Comparison of ENCODE assay signal across 1 cellular context in the genomic region with DNA sequence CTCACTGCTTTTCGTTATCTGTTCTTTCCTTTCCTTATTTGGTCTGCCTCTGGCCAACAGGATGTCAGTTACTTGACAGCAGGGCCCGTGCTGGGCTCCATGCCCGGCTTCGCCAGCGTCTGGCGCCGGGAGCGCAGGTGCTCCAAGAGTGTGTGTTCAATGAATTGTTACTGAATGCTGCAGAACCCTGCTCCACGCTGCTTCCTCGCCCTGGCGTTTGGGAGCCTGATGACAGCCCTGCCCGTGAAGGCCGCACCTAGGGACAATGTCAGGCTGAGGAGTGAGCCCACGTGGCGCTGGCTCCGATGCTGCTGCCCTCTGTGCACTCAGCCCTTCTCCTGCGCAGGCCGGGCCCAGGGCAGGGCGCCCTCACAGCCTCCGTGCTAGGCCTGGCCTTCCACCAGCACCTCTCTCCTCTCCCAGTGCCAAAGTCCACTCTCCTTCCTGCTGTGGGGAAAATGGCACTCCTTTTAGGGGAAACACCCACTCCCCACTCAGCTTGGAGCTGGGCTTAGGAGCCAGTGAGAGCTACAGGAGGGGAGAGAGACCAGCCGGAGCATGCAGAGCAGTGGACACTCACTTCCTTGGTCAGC.
TF ChIP-seq lines count a peak whose summit lies in the region.

No MANE protein-coding gene starts in this region.

TF ChIP-seq in HepG2, 621 proteins besides CTCF, POLR2A, EP300 and RAD21 (continued from another document and continues in another):
- TF ChIP-seq ZBTB40 (IDR thresholded peaks at IDR 0.05) (no peak), ZBTB40 (CRISPR knock-in tag; IDR thresholded peaks at IDR 0.05) (no peak), TOPORS (CRISPR knock-in tag; IDR thresholded peaks at IDR 0.05) (no peak), MAFF (IDR thresholded peaks at IDR 0.05; ENCODE audit: low read depth, low read length) (no peak), ATF6 (CRISPR knock-in tag; conservative IDR thresholded peaks at IDR 0.05) (no peak), NKX3-1 (CRISPR knock-in tag; IDR thresholded peaks at IDR 0.05) (no peak), CBFB (CRISPR knock-in tag; IDR thresholded peaks at IDR 0.05) (0 out of 2 replicates have a peak, but pooled peaks have one; percentile 47), MTF2 (CRISPR knock-in tag; IDR thresholded peaks at IDR 0.05; ENCODE audit: borderline replicate concordance) (no peak), ZNF737 (CRISPR knock-in tag; IDR thresholded peaks at IDR 0.05; ENCODE audit: borderline replicate concordance) (no peak), BATF2 (CRISPR knock-in tag; IDR thresholded peaks at IDR 0.05) (no peak), GATA4 (IDR thresholded peaks at IDR 0.05; ENCODE audit: borderline replicate concordance, low read depth) (no peak), MIER3 (CRISPR knock-in tag; IDR thresholded peaks at IDR 0.05; ENCODE audit: borderline replicate concordance) (no peak), NFIB (CRISPR knock-in tag; IDR thresholded peaks at IDR 0.05; ENCODE audit: borderline replicate concordance) (no peak), ZBTB25 (CRISPR knock-in tag; IDR thresholded peaks at IDR 0.05) (no peak)
- TF ChIP-seq, protein P1, sequence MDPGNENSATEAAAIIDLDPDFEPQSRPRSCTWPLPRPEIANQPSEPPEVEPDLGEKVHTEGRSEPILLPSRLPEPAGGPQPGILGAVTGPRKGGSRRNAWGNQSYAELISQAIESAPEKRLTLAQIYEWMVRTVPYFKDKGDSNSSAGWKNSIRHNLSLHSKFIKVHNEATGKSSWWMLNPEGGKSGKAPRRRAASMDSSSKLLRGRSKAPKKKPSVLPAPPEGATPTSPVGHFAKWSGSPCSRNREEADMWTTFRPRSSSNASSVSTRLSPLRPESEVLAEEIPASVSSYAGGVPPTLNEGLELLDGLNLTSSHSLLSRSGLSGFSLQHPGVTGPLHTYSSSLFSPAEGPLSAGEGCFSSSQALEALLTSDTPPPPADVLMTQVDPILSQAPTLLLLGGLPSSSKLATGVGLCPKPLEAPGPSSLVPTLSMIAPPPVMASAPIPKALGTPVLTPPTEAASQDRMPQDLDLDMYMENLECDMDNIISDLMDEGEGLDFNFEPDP (CRISPR knock-in tag; conservative IDR thresholded peaks at IDR 0.05), result no peak
- TF ChIP-seq, protein P2, sequence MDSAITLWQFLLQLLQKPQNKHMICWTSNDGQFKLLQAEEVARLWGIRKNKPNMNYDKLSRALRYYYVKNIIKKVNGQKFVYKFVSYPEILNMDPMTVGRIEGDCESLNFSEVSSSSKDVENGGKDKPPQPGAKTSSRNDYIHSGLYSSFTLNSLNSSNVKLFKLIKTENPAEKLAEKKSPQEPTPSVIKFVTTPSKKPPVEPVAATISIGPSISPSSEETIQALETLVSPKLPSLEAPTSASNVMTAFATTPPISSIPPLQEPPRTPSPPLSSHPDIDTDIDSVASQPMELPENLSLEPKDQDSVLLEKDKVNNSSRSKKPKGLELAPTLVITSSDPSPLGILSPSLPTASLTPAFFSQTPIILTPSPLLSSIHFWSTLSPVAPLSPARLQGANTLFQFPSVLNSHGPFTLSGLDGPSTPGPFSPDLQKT (CRISPR knock-in tag; IDR thresholded peaks at IDR 0.05; ENCODE audit: borderline replicate concordance), result no peak
- TF ChIP-seq, protein P3, sequence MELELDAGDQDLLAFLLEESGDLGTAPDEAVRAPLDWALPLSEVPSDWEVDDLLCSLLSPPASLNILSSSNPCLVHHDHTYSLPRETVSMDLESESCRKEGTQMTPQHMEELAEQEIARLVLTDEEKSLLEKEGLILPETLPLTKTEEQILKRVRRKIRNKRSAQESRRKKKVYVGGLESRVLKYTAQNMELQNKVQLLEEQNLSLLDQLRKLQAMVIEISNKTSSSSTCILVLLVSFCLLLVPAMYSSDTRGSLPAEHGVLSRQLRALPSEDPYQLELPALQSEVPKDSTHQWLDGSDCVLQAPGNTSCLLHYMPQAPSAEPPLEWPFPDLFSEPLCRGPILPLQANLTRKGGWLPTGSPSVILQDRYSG (CRISPR knock-in tag; IDR thresholded peaks at IDR 0.05), result no peak
- TF ChIP-seq, protein P4, sequence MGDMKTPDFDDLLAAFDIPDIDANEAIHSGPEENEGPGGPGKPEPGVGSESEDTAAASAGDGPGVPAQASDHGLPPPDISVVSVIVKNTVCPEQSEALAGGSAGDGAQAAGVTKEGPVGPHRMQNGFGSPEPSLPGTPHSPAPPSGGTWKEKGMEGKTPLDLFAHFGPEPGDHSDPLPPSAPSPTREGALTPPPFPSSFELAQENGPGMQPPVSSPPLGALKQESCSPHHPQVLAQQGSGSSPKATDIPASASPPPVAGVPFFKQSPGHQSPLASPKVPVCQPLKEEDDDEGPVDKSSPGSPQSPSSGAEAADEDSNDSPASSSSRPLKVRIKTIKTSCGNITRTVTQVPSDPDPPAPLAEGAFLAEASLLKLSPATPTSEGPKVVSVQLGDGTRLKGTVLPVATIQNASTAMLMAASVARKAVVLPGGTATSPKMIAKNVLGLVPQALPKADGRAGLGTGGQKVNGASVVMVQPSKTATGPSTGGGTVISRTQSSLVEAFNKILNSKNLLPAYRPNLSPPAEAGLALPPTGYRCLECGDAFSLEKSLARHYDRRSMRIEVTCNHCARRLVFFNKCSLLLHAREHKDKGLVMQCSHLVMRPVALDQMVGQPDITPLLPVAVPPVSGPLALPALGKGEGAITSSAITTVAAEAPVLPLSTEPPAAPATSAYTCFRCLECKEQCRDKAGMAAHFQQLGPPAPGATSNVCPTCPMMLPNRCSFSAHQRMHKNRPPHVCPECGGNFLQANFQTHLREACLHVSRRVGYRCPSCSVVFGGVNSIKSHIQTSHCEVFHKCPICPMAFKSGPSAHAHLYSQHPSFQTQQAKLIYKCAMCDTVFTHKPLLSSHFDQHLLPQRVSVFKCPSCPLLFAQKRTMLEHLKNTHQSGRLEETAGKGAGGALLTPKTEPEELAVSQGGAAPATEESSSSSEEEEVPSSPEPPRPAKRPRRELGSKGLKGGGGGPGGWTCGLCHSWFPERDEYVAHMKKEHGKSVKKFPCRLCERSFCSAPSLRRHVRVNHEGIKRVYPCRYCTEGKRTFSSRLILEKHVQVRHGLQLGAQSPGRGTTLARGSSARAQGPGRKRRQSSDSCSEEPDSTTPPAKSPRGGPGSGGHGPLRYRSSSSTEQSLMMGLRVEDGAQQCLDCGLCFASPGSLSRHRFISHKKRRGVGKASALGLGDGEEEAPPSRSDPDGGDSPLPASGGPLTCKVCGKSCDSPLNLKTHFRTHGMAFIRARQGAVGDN (CRISPR knock-in tag; IDR thresholded peaks at IDR 0.05), result peak; percentile 97
- TF ChIP-seq, protein P5, sequence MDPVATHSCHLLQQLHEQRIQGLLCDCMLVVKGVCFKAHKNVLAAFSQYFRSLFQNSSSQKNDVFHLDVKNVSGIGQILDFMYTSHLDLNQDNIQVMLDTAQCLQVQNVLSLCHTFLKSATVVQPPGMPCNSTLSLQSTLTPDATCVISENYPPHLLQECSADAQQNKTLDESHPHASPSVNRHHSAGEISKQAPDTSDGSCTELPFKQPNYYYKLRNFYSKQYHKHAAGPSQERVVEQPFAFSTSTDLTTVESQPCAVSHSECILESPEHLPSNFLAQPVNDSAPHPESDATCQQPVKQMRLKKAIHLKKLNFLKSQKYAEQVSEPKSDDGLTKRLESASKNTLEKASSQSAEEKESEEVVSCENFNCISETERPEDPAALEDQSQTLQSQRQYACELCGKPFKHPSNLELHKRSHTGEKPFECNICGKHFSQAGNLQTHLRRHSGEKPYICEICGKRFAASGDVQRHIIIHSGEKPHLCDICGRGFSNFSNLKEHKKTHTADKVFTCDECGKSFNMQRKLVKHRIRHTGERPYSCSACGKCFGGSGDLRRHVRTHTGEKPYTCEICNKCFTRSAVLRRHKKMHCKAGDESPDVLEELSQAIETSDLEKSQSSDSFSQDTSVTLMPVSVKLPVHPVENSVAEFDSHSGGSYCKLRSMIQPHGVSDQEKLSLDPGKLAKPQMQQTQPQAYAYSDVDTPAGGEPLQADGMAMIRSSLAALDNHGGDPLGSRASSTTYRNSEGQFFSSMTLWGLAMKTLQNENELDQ (CRISPR knock-in tag; IDR thresholded peaks at IDR 0.05; ENCODE audit: borderline replicate concordance), result no peak
